9 cellular contexts compared by ENCODE assay signal in the genomic region with DNA sequence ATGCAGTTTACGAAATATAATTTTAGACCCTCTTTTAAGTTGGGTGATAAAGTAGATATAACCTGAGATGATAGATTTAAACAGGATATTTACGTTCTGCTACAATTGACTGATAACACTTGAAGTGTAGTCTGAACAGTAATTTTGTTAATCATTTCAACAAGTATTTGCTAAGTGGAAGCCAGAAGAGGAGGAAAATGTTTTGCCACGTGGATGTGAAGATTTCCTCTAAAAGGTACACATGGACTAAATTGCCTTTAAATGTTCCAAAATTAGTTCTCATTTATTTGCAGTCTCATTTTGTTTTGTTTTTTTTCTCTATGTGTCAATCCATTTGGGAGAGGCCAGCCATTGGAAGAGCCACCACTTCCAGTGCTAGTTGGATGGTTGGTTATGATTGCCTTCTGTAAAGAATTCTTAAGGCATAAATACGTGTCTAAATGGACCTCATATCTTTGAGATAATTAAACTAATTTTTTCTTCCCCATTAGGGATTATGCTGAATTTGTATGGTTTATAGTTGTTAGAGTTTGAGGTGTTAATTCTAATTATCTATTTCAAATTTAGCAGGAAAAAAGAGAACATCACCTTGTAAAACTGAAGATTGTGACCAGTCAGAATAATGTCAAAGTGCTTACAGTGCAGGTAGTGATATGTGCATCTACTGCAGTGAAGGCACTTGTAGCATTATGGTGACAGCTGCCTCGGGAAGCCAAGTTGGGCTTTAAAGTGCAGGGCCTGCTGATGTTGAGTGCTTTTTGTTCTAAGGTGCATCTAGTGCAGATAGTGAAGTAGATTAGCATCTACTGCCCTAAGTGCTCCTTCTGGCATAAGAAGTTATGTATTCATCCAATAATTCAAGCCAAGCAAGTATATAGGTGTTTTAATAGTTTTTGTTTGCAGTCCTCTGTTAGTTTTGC.
DNase-seq lines count a peak whose midpoint lies in the region; ATAC-seq and TF ChIP-seq lines count a peak whose summit lies in the region.
"Had no signal": no experiment of that assay in that cellular context is flagged by ENCODE, and none has a peak within 500 bp of the region (broad histone marks: within the 10 kb centered on the region; RNA-seq: fewer than 3 reads in every experiment).

No MANE protein-coding gene starts in this region.

- peaks cover 26 to 45% of the 10 kb centered on the region in 2 donors for H3K36me3 Mint-ChIP-seq in stimulated activated naive B cell treated with anti-CD40 and anti-IgM and Interleukin-4, amounts not matched to agents 10 μg/mL and 1 μg/mL and 100 μg/mL, for 72 hours

- peaks cover 59% of the 10 kb centered on the region for H3K36me3 ChIP-seq in SU-DHL-6 (ENCODE audit: low read length)

- H4K20me1 ChIP-seq in SU-DHL-6 (ENCODE audit: low read depth, low read length): peaks cover 58% of the 10 kb centered on the region

- no peaks in the 10 kb centered on the region for H3K27me3 Mint-ChIP-seq in stimulated activated naive B cell treated with anti-CD40 and anti-IgM and Interleukin-4, amounts not matched to agents 10 μg/mL and 1 μg/mL and 100 μg/mL, for 72 hours

- H3K4me3 ChIP-seq in SU-DHL-6 (ENCODE audit: insufficient read depth, low read length, poor library complexity, severe bottlenecking) (peak overlapping the region; percentile 97), fibroblast of pulmonary artery (replicated peaks; ENCODE audit: low read depth, low read length) (peak overlapping the region; percentile 72)

- no peaks in the 10 kb centered on the region for H3K27me3 ChIP-seq in SU-DHL-6 (ENCODE audit: low read length)

- no peaks in the 10 kb centered on the region for H3K9me3 ChIP-seq in SU-DHL-6 (ENCODE audit: insufficient read depth, low read length)

- no peak overlapping the region for H2AFZ ChIP-seq in SU-DHL-6 (ENCODE audit: low read depth, low read length, severe bottlenecking)

- no peak for ATAC-seq in stimulated activated naive B cell treated with anti-CD40 and anti-IgM and Interleukin-4, amounts not matched to agents 10 μg/mL and 1 μg/mL and 100 μg/mL, for 72 hours (replicated peaks)
- ATAC-seq in GM19351 (IDR thresholded peaks at IDR 0.05; ENCODE audit: unreplicated experiment): no peak

- H3K4me2 ChIP-seq in SU-DHL-6 (ENCODE audit: low read depth, low read length, poor library complexity, severe bottlenecking): peak overlapping the region; percentile 90

- H3K9ac ChIP-seq in SU-DHL-6 (ENCODE audit: low read length): peak overlapping the region; percentile 93

- peaks cover 52% of the 10 kb centered on the region for H3K79me2 ChIP-seq in SU-DHL-6 (ENCODE audit: insufficient read depth, low read length)

- peaks cover 82% of the 10 kb centered on the region for H3F3A ChIP-seq in SU-DHL-6 (ENCODE audit: insufficient read depth)

- H3K27ac Mint-ChIP-seq in stimulated activated naive B cell treated with anti-CD40 and anti-IgM and Interleukin-4, amounts not matched to agents 10 μg/mL and 1 μg/mL and 100 μg/mL, for 72 hours: peak overlapping the region; percentile 98

- TF ChIP-seq CTCF in SU-DHL-6 (IDR thresholded peaks at IDR 0.05; ENCODE audit: insufficient read depth, low read length, poor library complexity, severe bottlenecking) (no peak), fibroblast of pulmonary artery (IDR thresholded peaks at IDR 0.05; ENCODE audit: low read length, missing control alignments) (no peak)

- H3K9me3 Mint-ChIP-seq in stimulated activated naive B cell treated with anti-CD40 and anti-IgM and Interleukin-4, amounts not matched to agents 10 μg/mL and 1 μg/mL and 100 μg/mL, for 72 hours: no peaks in the 10 kb centered on the region

- DNase-seq in activated effector memory CD4-positive, alpha-beta T cell treated with anti-CD3 and anti-CD28 coated beads, Interleukin-2, amount 50 U/mL, for 16 hours: peak; percentile 63
- DNase-seq in activated effector memory CD4-positive, alpha-beta T cell treated with Interleukin-2 at 50 U/mL for 16 hours: no peak
- DNase-seq in fibroblast of pulmonary artery (ENCODE audit: low read depth) (no peak), NCI-H510A (lab: John Stamatoyannopoulos, UW) (no peak), amygdala (lab: John Stamatoyannopoulos, UW) (no peak)
- DNase-seq in stimulated activated naive B cell treated with anti-CD40 and anti-IgM and Interleukin-4, amounts not matched to agents 10 μg/mL and 1 μg/mL and 100 μg/mL, for 72 hours: no peak
- DNase-seq: DMS 273 treated with DMSO at 0.1 percent for 48 hours had no signal

- peak overlapping the region; percentile 66 to 98 for H3K4me3 Mint-ChIP-seq in stimulated activated naive B cell treated with anti-CD40 and anti-IgM and Interleukin-4, amounts not matched to agents 10 μg/mL and 1 μg/mL and 100 μg/mL, for 72 hours

- H3K27ac ChIP-seq in SU-DHL-6 (ENCODE audit: low read depth, low read length): peak overlapping the region; percentile 88

- peaks cover 7 to 37% of the 10 kb centered on the region in 2 donors for H3K4me1 Mint-ChIP-seq in stimulated activated naive B cell treated with anti-CD40 and anti-IgM and Interleukin-4, amounts not matched to agents 10 μg/mL and 1 μg/mL and 100 μg/mL, for 72 hours

- no peaks in the 10 kb centered on the region for H3K9me2 ChIP-seq in SU-DHL-6 (replicated peaks; ENCODE audit: insufficient read depth, low read length)
